ENCODE assay signal across 24 cellular contexts in the genomic region with DNA sequence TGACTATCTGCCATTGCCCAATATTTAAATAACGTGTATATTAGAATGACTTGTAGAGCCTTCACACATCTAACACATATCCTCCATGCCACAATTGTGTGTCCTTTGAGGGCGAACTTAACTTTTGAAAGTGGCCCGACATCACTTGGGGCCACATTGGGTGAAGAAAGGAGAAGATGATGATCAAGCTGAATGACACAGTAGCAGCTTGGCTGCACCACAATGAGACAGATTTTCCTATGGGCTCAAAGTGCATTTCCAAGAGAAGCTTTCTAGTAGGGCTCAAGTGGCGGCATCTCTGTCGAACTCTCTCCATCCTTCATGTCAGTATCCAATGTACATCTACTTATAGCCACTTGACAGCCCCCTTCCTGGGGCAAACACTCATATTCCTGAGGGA. TPM values are rescaled to one million over a fixed set of nuclear protein-coding genes. Genes with fewer than 3 reads are reported as not detected.
"Had no signal": no experiment of that assay in that cellular context is flagged by ENCODE, and none has a peak within 500 bp of the region (broad histone marks: within the 10 kb centered on the region; RNA-seq: fewer than 3 reads in every experiment).

No MANE protein-coding gene starts in this region.

- H3K4me3 Mint-ChIP-seq: memory B cell; naive thymus-derived CD4-positive, alpha-beta T cell; natural killer cell treated with Interleukin-12 subunit alpha and Interleukin-12 subunit beta and Interleukin-15 and Interleukin-18, amount 100 ng/mL, for 72 hours; stimulated activated memory B cell treated with anti-CD40 and anti-IgM and Interleukin-4, amounts not matched to agents 10 μg/mL and 1 μg/mL and 100 μg/mL, for 72 hours; type B pancreatic cell had no signal

- ATAC-seq: left cardiac atrium; left lobe of liver; left ventricle myocardium superior; mucosa of descending colon; naive thymus-derived CD4-positive, alpha-beta T cell; natural killer cell treated with Interleukin-12 subunit alpha and Interleukin-12 subunit beta and Interleukin-15 and Interleukin-18, amount 100 ng/mL, for 72 hours; right lobe of liver; stimulated activated memory B cell treated with anti-CD40 and anti-IgM and Interleukin-4, amounts not matched to agents 10 μg/mL and 1 μg/mL and 100 μg/mL, for 72 hours had no signal

- H3K4me1 Mint-ChIP-seq: memory B cell; stimulated activated memory B cell treated with anti-CD40 and anti-IgM and Interleukin-4, amounts not matched to agents 10 μg/mL and 1 μg/mL and 100 μg/mL, for 72 hours had no signal

- DNase-seq: hippocampal formation; kidney glomerular epithelial cell; left cardiac atrium; left ventricle myocardium superior; midbrain; mucosa of descending colon; naive thymus-derived CD4-positive, alpha-beta T cell; ovary; right lobe of liver; stimulated activated CD4-positive, alpha-beta T cell treated with anti-CD3 and anti-CD28 coated beads, Interleukin-1b, Interleukin-23, amount 100 ng/mL, for 48 hours; stimulated activated CD4-positive, alpha-beta T cell treated with anti-CD3 and anti-CD28 coated beads, Interleukin-2, amount 100 ng/mL, for 48 hours; stimulated activated CD4-positive, alpha-beta T cell treated with anti-CD3 and anti-CD28 coated beads, Interleukin-4, amount 100 ng/mL, for 4 hours; stimulated activated CD8-positive, alpha-beta memory T cell treated with anti-CD3 and anti-CD28 coated beads, Interleukin-4, amount 100 ng/mL, for 48 hours; stimulated activated naive CD4-positive, alpha-beta T cell treated with Interleukin-2 at 50 U/mL for 16 hours; substantia nigra; uterus had no signal

- H3K27me3 Mint-ChIP-seq: memory B cell; naive thymus-derived CD4-positive, alpha-beta T cell; natural killer cell treated with Interleukin-12 subunit alpha and Interleukin-12 subunit beta and Interleukin-15 and Interleukin-18, amount 100 ng/mL, for 72 hours; progenitor cell of endocrine pancreas; stimulated activated memory B cell treated with anti-CD40 and anti-IgM and Interleukin-4, amounts not matched to agents 10 μg/mL and 1 μg/mL and 100 μg/mL, for 72 hours; type B pancreatic cell had no signal

- H3K27ac Mint-ChIP-seq: memory B cell; naive thymus-derived CD4-positive, alpha-beta T cell; natural killer cell treated with Interleukin-12 subunit alpha and Interleukin-12 subunit beta and Interleukin-15 and Interleukin-18, amount 100 ng/mL, for 72 hours; progenitor cell of endocrine pancreas; stimulated activated memory B cell treated with anti-CD40 and anti-IgM and Interleukin-4, amounts not matched to agents 10 μg/mL and 1 μg/mL and 100 μg/mL, for 72 hours; type B pancreatic cell had no signal

- H3K9me3 Mint-ChIP-seq: memory B cell; natural killer cell treated with Interleukin-12 subunit alpha and Interleukin-12 subunit beta and Interleukin-15 and Interleukin-18, amount 100 ng/mL, for 72 hours; stimulated activated memory B cell treated with anti-CD40 and anti-IgM and Interleukin-4, amounts not matched to agents 10 μg/mL and 1 μg/mL and 100 μg/mL, for 72 hours; type B pancreatic cell had no signal

RNA-seq across cellular contexts. Expression of a gene that starts 3.7 kb away (rescaled TPM):
- total RNA-seq: mesenteric fat pad, right atrium auricular region had no signal

RNA-seq across cellular contexts. Expression of a gene that starts 9.6 kb away (rescaled TPM):
- total RNA-seq: right atrium auricular region had no signal
